Comparison of ENCODE assay signal across 8 cellular contexts in genomic region chr4:152535903-152536544, GRCh38. TPM values are rescaled to one million over a fixed set of nuclear protein-coding genes. Genes with fewer than 3 reads are reported as not detected.
DNase-seq lines count a peak whose midpoint lies in the region; ATAC-seq and TF ChIP-seq lines count a peak whose summit lies in the region.

A gene with protein sequence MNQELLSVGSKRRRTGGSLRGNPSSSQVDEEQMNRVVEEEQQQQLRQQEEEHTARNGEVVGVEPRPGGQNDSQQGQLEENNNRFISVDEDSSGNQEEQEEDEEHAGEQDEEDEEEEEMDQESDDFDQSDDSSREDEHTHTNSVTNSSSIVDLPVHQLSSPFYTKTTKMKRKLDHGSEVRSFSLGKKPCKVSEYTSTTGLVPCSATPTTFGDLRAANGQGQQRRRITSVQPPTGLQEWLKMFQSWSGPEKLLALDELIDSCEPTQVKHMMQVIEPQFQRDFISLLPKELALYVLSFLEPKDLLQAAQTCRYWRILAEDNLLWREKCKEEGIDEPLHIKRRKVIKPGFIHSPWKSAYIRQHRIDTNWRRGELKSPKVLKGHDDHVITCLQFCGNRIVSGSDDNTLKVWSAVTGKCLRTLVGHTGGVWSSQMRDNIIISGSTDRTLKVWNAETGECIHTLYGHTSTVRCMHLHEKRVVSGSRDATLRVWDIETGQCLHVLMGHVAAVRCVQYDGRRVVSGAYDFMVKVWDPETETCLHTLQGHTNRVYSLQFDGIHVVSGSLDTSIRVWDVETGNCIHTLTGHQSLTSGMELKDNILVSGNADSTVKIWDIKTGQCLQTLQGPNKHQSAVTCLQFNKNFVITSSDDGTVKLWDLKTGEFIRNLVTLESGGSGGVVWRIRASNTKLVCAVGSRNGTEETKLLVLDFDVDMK (minus strand): TSS chr4:152536092. CDS start chr4:152411803, 124,289 bp downstream.

- no peaks in the 10 kb centered on the region for H3K27me3 ChIP-seq in GM06990 (replicated peaks; ENCODE audit: control insufficient read depth, insufficient read depth, low read length)
- H3K27me3 ChIP-seq in testis: no peaks in the 10 kb centered on the region

- H3K9me3 Mint-ChIP-seq in activated naive CD4-positive, alpha-beta T cell treated with anti-CD3 and anti-CD28 coated beads, Interleukin-2, amount 50 U/mL, for 24 hours: no peaks in the 10 kb centered on the region

- H3K27ac ChIP-seq in testis: peak within 1 kb of the TSS; percentile 86 to 90

- H3K36me3 ChIP-seq in GM06990 (ENCODE audit: control insufficient read depth, insufficient read depth, low read length) (peaks cover 4% of the 10 kb centered on the region), testis (ENCODE audit: low read depth, missing control alignments) (no peaks in the 10 kb centered on the region)

- TF ChIP-seq POLR2A in testis (IDR thresholded peaks at IDR 0.05): peak; percentile 8

- H3K27me3 Mint-ChIP-seq in activated naive CD4-positive, alpha-beta T cell treated with anti-CD3 and anti-CD28 coated beads, Interleukin-2, amount 50 U/mL, for 24 hours: no peaks in the 10 kb centered on the region

- H3K9me3 ChIP-seq in testis: no peaks in the 10 kb centered on the region

- TF ChIP-seq CTCF in GM06990 (IDR thresholded peaks at IDR 0.05; ENCODE audit: insufficient read depth, low read length, poor library complexity, severe bottlenecking): no peak
- TF ChIP-seq CTCF in omental fat pad (IDR thresholded peaks at IDR 0.05): no peak
- no peak for TF ChIP-seq CTCF in testis (IDR thresholded peaks at IDR 0.05)

- peak; percentile 77 for ATAC-seq in HG02588 (IDR thresholded peaks at IDR 0.05; ENCODE audit: unreplicated experiment)
- peak; percentile 92 for ATAC-seq in SK-N-SH treated with all-trans-retinoic acid at 6 μM for 48 hours
- ATAC-seq in omental fat pad (ENCODE audit: low FRiP score): peak; percentile 97

- H3K36me3 Mint-ChIP-seq in activated naive CD4-positive, alpha-beta T cell treated with anti-CD3 and anti-CD28 coated beads, Interleukin-2, amount 50 U/mL, for 24 hours: peaks cover 10% of the 10 kb centered on the region

- 0% methylated on average over 17 to 63 of the region's 63 CpGs for WGBS in testis, 2 donors

- peak within 1 kb of the TSS; percentile 99 for H3K27ac Mint-ChIP-seq in activated naive CD4-positive, alpha-beta T cell treated with anti-CD3 and anti-CD28 coated beads, Interleukin-2, amount 50 U/mL, for 24 hours

- peak within 1 kb of the TSS; percentile 98 for H3K4me3 Mint-ChIP-seq in activated naive CD4-positive, alpha-beta T cell treated with anti-CD3 and anti-CD28 coated beads, Interleukin-2, amount 50 U/mL, for 24 hours

- peaks cover 19% of the 10 kb centered on the region for H3K4me1 ChIP-seq in testis

- H3K4me3 ChIP-seq in GM06990 (replicated peaks; ENCODE audit: low read depth, low read length) (peak within 1 kb of the TSS; percentile 93), testis (peak within 1 kb of the TSS; percentile 99 to 100)

- intact Hi-C loops in testis (cut with DNase I; ENCODE audit: low total_unique reads): no loop called here

- DNase-seq in GM06990 (ENCODE audit: extremely low read depth, insufficient read length) (peak; percentile 100), NCI-H1092 (lab: John Stamatoyannopoulos, UW) (peak; percentile 99), glomerular endothelial cell (ENCODE audit: extremely low read depth, low read depth, low spot score) (peak; percentile 87), omental fat pad (ENCODE audit: low spot score) (peak; percentile 94), testis (peak; percentile 98)

- peaks cover 64% of the 10 kb centered on the region for H3K4me1 Mint-ChIP-seq in activated naive CD4-positive, alpha-beta T cell treated with anti-CD3 and anti-CD28 coated beads, Interleukin-2, amount 50 U/mL, for 24 hours

TF ChIP-seq in SK-N-SH treated with all-trans-retinoic acid at 6 μM for 48 hours, 23 proteins besides CTCF, POLR2A, EP300 and RAD21:
- no peak for TF ChIP-seq ZNF8 (CRISPR knock-in tag; IDR thresholded peaks at IDR 0.05)
- no peak for TF ChIP-seq POU6F1 (CRISPR knock-in tag; IDR thresholded peaks at IDR 0.05; ENCODE audit: borderline replicate concordance, low read depth)
- TF ChIP-seq, protein P1, sequence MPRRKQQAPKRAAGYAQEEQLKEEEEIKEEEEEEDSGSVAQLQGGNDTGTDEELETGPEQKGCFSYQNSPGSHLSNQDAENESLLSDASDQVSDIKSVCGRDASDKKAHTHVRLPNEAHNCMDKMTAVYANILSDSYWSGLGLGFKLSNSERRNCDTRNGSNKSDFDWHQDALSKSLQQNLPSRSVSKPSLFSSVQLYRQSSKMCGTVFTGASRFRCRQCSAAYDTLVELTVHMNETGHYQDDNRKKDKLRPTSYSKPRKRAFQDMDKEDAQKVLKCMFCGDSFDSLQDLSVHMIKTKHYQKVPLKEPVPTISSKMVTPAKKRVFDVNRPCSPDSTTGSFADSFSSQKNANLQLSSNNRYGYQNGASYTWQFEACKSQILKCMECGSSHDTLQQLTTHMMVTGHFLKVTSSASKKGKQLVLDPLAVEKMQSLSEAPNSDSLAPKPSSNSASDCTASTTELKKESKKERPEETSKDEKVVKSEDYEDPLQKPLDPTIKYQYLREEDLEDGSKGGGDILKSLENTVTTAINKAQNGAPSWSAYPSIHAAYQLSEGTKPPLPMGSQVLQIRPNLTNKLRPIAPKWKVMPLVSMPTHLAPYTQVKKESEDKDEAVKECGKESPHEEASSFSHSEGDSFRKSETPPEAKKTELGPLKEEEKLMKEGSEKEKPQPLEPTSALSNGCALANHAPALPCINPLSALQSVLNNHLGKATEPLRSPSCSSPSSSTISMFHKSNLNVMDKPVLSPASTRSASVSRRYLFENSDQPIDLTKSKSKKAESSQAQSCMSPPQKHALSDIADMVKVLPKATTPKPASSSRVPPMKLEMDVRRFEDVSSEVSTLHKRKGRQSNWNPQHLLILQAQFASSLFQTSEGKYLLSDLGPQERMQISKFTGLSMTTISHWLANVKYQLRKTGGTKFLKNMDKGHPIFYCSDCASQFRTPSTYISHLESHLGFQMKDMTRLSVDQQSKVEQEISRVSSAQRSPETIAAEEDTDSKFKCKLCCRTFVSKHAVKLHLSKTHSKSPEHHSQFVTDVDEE (CRISPR knock-in tag; IDR thresholded peaks at IDR 0.05): no peak
- no peak for TF ChIP-seq ZNF565 (CRISPR knock-in tag; conservative IDR thresholded peaks at IDR 0.05; ENCODE audit: low read depth)
- TF ChIP-seq TCF4 (CRISPR knock-in tag; IDR thresholded peaks at IDR 0.05; ENCODE audit: borderline replicate concordance): no peak
- TF ChIP-seq ZC3H10 (CRISPR knock-in tag; IDR thresholded peaks at IDR 0.05): no peak
- TF ChIP-seq ESRRG (CRISPR knock-in tag; IDR thresholded peaks at IDR 0.05): no peak
- TF ChIP-seq ZNF70 (CRISPR knock-in tag; IDR thresholded peaks at IDR 0.05): no peak
TF ChIP-seq in SK-N-SH treated with all-trans-retinoic acid at 6 μM for 48 hours: peak in this region for 0.

RNA-seq across cellular contexts. Expression of the gene that starts here (rescaled TPM):
- total RNA-seq in glomerular endothelial cell (23.8 and 41.7 TPM in 2 replicates), omental fat pad (10 to 100 TPM; 44.3 to 62.0 (median 49.9) TPM), testis (10 to 100 TPM; 55.4 to 68.5 TPM)
- 44.8 TPM for polyA plus RNA-seq in testis (ENCODE audit: insufficient read depth, low read depth, low replicate concordance)

Comparison
In these comparisons a context has a peak if more than half of its experiments do, and no peak if none do; other contexts are left out.
1. Peak in every context shown above with its lines: DNase-seq, ATAC-seq, H3K4me3 ChIP-seq and H3K27ac ChIP-seq.